Comparison of ENCODE assay signal across 1 cellular context in the genomic region with DNA sequence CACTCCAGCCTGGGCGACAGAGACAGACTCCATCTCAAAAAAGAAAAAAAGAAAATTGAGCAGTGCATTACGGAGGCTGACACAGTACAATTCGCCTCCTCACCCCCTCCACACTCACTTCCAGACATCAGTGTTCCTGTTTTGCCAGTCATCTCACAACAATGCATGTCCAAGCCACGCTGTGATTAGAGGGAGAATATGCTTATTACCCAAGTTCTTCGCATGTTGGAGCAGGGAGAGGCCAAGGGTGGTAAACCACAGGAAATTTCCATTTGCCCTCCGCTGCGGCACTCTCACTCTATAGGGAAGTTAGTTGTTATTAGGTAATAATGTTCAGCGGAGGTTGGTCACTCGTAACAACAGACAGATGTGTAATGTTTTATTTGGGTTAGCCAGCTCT.
TF ChIP-seq lines count a peak whose summit lies in the region.

No MANE protein-coding gene starts in this region.

TF ChIP-seq in IMR-90, 13 proteins besides CTCF, POLR2A, EP300 and RAD21 (continued from another document):
- TF ChIP-seq FOS (IDR thresholded peaks at IDR 0.05; ENCODE audit: low read depth, low read length) (peak; percentile 77), MXI1 (IDR thresholded peaks at IDR 0.05; ENCODE audit: borderline replicate concordance, low read depth, low read length) (peak; percentile 44; the same call in 1 of the 2 replicates), CHD1 (IDR thresholded peaks at IDR 0.05; ENCODE audit: low read depth, low read length) (no peak), RFX5 (IDR thresholded peaks at IDR 0.05; ENCODE audit: low read depth, low read length) (no peak), NFE2L2 (IDR thresholded peaks at IDR 0.05; ENCODE audit: low read depth, low read length) (peak; percentile 78; the same call in 1 of the 2 replicates), RCOR1 (IDR thresholded peaks at IDR 0.05; ENCODE audit: insufficient replicate concordance, low read length) (no peak), SMC3 (IDR thresholded peaks at IDR 0.05; ENCODE audit: low read depth, low read length) (no peak; the same call in 1 of the 2 replicates)
- TF ChIP-seq, protein P1, sequence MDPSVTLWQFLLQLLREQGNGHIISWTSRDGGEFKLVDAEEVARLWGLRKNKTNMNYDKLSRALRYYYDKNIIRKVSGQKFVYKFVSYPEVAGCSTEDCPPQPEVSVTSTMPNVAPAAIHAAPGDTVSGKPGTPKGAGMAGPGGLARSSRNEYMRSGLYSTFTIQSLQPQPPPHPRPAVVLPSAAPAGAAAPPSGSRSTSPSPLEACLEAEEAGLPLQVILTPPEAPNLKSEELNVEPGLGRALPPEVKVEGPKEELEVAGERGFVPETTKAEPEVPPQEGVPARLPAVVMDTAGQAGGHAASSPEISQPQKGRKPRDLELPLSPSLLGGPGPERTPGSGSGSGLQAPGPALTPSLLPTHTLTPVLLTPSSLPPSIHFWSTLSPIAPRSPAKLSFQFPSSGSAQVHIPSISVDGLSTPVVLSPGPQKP (IDR thresholded peaks at IDR 0.05; ENCODE audit: borderline replicate concordance, low read depth, low read length): no peak
